In genomic region chr9:34989946-34990635, GRCh38 we compare ENCODE assay signal across 8 cellular contexts. TPM values are rescaled to one million over a fixed set of nuclear protein-coding genes. Genes with fewer than 3 reads are reported as not detected.
A peak's percentile ranks its signal among the peaks of the same experiment; 100 is the strongest.
DNase-seq lines count a peak whose midpoint lies in the region; ATAC-seq and TF ChIP-seq lines count a peak whose summit lies in the region.

No MANE protein-coding gene starts in this region.

- no peaks in the 10 kb centered on the region for H3K9me3 Mint-ChIP-seq in CD8-positive, alpha-beta T cell
- no peaks in the 10 kb centered on the region for H3K9me3 Mint-ChIP-seq in T-helper 1 cell treated with Interleukin-12 subunit alpha and Interleukin-12 subunit beta and Interleukin-4 antibody, amounts not matched to agents 30 μg/mL and 1 μg/mL, for 36 hours
- H3K9me3 Mint-ChIP-seq in chondrocyte (ENCODE audit: low read depth): no peaks in the 10 kb centered on the region

- H3K27me3 ChIP-seq in CD8-positive, alpha-beta T cell (ENCODE audit: insufficient read depth, low read length): no peaks in the 10 kb centered on the region
- no peaks in the 10 kb centered on the region for H3K27me3 ChIP-seq in HUES48 (ENCODE audit: control insufficient read depth, insufficient read depth, low read length)

- no peaks in the 10 kb centered on the region for H3K27me3 Mint-ChIP-seq in CD8-positive, alpha-beta T cell (ENCODE audit: low read depth)
- no peaks in the 10 kb centered on the region for H3K27me3 Mint-ChIP-seq in T-helper 1 cell treated with Interleukin-12 subunit alpha and Interleukin-12 subunit beta and Interleukin-4 antibody, amounts not matched to agents 30 μg/mL and 1 μg/mL, for 36 hours (ENCODE audit: low read depth)
- H3K27me3 Mint-ChIP-seq in chondrocyte (ENCODE audit: low read depth): no peaks in the 10 kb centered on the region

- peak overlapping the region; percentile 71 for H3K9ac ChIP-seq in HUES48 (ENCODE audit: low read depth, low read length)

- POLR2A ChIA-PET in CD8-positive, alpha-beta T cell (lab: Charles Lee): interaction anchor here (0.8 to 2.2 kb wide), 4 partner anchors 38 to 113 kb away, joined by 3 to 5 read pairs (median 4); partner anchors contain the start of genes FANCG, STOML2 and VCP

- no peak overlapping the region for H3K27ac ChIP-seq in CD8-positive, alpha-beta T cell (ENCODE audit: low read depth, low read length)
- peak overlapping the region; percentile 98 for H3K27ac ChIP-seq in HUES48 (ENCODE audit: low read depth, low read length)

- H3K4me1 ChIP-seq in CD8-positive, alpha-beta T cell (ENCODE audit: insufficient read depth, low read length): peaks cover 40% of the 10 kb centered on the region
- peaks cover 45% of the 10 kb centered on the region for H3K4me1 ChIP-seq in HUES48 (ENCODE audit: control insufficient read depth, insufficient read depth, low read length)

- intact Hi-C loops in CD8-positive, alpha-beta T cell (cut with DNase I, micrococcal nuclease): loop anchor here (1.0 to 5.0 kb wide), 17 partner anchors 47 to 1202 kb away; partner anchors contain the start of genes CREB3 (in 2 of the 2), TLN1 (in 2 of the 2), VCP (in 2 of the 2) and CLTA (in 1 of the 2)

- CTCF ChIA-PET in CD8-positive, alpha-beta T cell (lab: Charles Lee): interaction anchor here (0.7 to 1.4 kb wide), 3 partner anchors 9 to 107 kb away, joined by 3 read pairs; partner anchors contain the start of gene PIGO

- peaks cover 4% of the 10 kb centered on the region for H3K36me3 Mint-ChIP-seq in CD8-positive, alpha-beta T cell
- no peaks in the 10 kb centered on the region for H3K36me3 Mint-ChIP-seq in T-helper 1 cell treated with Interleukin-12 subunit alpha and Interleukin-12 subunit beta and Interleukin-4 antibody, amounts not matched to agents 30 μg/mL and 1 μg/mL, for 36 hours (ENCODE audit: low read depth)
- no peaks in the 10 kb centered on the region for H3K36me3 Mint-ChIP-seq in chondrocyte (ENCODE audit: low read depth)

- TF ChIP-seq CTCF in CD8-positive, alpha-beta T cell (IDR thresholded peaks at IDR 0.05): no peak
- TF ChIP-seq CTCF in chondrocyte (IDR thresholded peaks at IDR 0.05): no peak

- H3K4me1 Mint-ChIP-seq in CD8-positive, alpha-beta T cell (ENCODE audit: low read depth): peaks cover 41% of the 10 kb centered on the region
- peaks cover 40% of the 10 kb centered on the region for H3K4me1 Mint-ChIP-seq in T-helper 1 cell treated with Interleukin-12 subunit alpha and Interleukin-12 subunit beta and Interleukin-4 antibody, amounts not matched to agents 30 μg/mL and 1 μg/mL, for 36 hours (ENCODE audit: low read depth)
- H3K4me1 Mint-ChIP-seq in chondrocyte (ENCODE audit: low read depth): peaks cover 60% of the 10 kb centered on the region

- ATAC-seq in CD8-positive, alpha-beta T cell: no peak
- ATAC-seq in GM18867 (IDR thresholded peaks at IDR 0.05; ENCODE audit: unreplicated experiment) (no peak), GM18519 (IDR thresholded peaks at IDR 0.05; ENCODE audit: low FRiP score, unreplicated experiment) (no peak)

- DNase-seq in CD8-positive, alpha-beta T cell: peak in 3 of 7 experiments; percentile 31 to 43 (median 43)
- DNase-seq in chondrocyte (ENCODE audit: low spot score): no peak
- DNase-seq in kidney tubule cell (ENCODE audit: low spot score): peak; percentile 65
- DNase-seq in stimulated activated CD4-positive, alpha-beta T cell treated with anti-CD3 and anti-CD28 coated beads, Interleukin-15, amount 100 ng/mL, for 24 hours: peak; percentile 59

- H3K27ac Mint-ChIP-seq in CD8-positive, alpha-beta T cell: no peak overlapping the region
- H3K27ac Mint-ChIP-seq in T-helper 1 cell treated with Interleukin-12 subunit alpha and Interleukin-12 subunit beta and Interleukin-4 antibody, amounts not matched to agents 30 μg/mL and 1 μg/mL, for 36 hours: peak overlapping the region; percentile 53
- H3K27ac Mint-ChIP-seq in chondrocyte (ENCODE audit: unreplicated experiment): peak overlapping the region; percentile 96

- H3K4me3 Mint-ChIP-seq in CD8-positive, alpha-beta T cell: peak overlapping the region; percentile 86
- H3K4me3 Mint-ChIP-seq in T-helper 1 cell treated with Interleukin-12 subunit alpha and Interleukin-12 subunit beta and Interleukin-4 antibody, amounts not matched to agents 30 μg/mL and 1 μg/mL, for 36 hours: peak overlapping the region; percentile 76
- H3K4me3 Mint-ChIP-seq in chondrocyte (ENCODE audit: unreplicated experiment): peak overlapping the region; percentile 87

- no peaks in the 10 kb centered on the region for H3K9me3 ChIP-seq in CD8-positive, alpha-beta T cell (ENCODE audit: low read length)
- no peaks in the 10 kb centered on the region for H3K9me3 ChIP-seq in HUES48 (ENCODE audit: control insufficient read depth, insufficient read depth, low read length)

- peak overlapping the region; percentile 95 for H3K4me3 ChIP-seq in CD8-positive, alpha-beta T cell (ENCODE audit: low read depth, low read length)
- peak overlapping the region; percentile 70 for H3K4me3 ChIP-seq in HUES48 (ENCODE audit: low read depth, low read length)

- no peaks in the 10 kb centered on the region for H3K36me3 ChIP-seq in CD8-positive, alpha-beta T cell (ENCODE audit: insufficient read depth, low read length)
- peaks cover 14% of the 10 kb centered on the region for H3K36me3 ChIP-seq in HUES48 (ENCODE audit: control insufficient read depth, insufficient read depth, low read length)

RNA-seq across cellular contexts. Expression of gene DNAJB5, which starts 0.5 kb away (rescaled TPM):
- total RNA-seq in CD8-positive, alpha-beta T cell: 1 to 10 TPM; 2.1 to 2.2 TPM
- 10.2 to 17.4 TPM (median 15.2 TPM) in 3 replicates for total RNA-seq in chondrocyte

RNA-seq across cellular contexts. Expression of gene PHF24, which starts 32.0 kb away (rescaled TPM):
- total RNA-seq in CD8-positive, alpha-beta T cell: not detected
- total RNA-seq in chondrocyte: 0.30 to 1.0 TPM in 2 of 3 replicates, not detected in the other
